1 cellular context compared by ENCODE assay signal in the genomic region with DNA sequence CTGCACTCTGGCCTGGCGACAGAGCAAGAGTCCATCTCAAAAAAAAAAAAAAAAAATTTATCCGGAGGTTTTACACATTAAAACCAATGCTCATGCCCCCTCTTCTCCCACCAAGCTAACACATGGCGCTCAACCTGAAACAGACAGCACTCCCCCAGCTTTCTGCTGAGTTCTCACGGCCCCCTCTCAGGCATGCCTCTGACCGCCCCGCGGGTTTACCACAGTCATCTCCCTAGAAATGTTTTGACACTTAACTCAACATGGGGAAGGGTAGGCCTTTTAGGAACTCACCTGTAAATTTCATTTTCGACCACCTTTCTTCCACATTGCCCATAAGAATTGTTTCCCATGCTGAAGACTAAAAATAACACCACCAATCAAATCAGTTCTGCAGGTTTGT.
TF ChIP-seq lines count a peak whose summit lies in the region.

No MANE protein-coding gene starts in this region.

TF ChIP-seq in GM12878, 131 proteins besides CTCF, POLR2A, EP300 and RAD21 (continued from another document):
- TF ChIP-seq, protein P1, sequence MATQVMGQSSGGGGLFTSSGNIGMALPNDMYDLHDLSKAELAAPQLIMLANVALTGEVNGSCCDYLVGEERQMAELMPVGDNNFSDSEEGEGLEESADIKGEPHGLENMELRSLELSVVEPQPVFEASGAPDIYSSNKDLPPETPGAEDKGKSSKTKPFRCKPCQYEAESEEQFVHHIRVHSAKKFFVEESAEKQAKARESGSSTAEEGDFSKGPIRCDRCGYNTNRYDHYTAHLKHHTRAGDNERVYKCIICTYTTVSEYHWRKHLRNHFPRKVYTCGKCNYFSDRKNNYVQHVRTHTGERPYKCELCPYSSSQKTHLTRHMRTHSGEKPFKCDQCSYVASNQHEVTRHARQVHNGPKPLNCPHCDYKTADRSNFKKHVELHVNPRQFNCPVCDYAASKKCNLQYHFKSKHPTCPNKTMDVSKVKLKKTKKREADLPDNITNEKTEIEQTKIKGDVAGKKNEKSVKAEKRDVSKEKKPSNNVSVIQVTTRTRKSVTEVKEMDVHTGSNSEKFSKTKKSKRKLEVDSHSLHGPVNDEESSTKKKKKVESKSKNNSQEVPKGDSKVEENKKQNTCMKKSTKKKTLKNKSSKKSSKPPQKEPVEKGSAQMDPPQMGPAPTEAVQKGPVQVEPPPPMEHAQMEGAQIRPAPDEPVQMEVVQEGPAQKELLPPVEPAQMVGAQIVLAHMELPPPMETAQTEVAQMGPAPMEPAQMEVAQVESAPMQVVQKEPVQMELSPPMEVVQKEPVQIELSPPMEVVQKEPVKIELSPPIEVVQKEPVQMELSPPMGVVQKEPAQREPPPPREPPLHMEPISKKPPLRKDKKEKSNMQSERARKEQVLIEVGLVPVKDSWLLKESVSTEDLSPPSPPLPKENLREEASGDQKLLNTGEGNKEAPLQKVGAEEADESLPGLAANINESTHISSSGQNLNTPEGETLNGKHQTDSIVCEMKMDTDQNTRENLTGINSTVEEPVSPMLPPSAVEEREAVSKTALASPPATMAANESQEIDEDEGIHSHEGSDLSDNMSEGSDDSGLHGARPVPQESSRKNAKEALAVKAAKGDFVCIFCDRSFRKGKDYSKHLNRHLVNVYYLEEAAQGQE (IDR thresholded peaks at IDR 0.05; ENCODE audit: low read depth, low read length): no peak
- no peak for TF ChIP-seq MYC (IDR thresholded peaks at IDR 0.05; ENCODE audit: insufficient read depth, insufficient read length, insufficient replicate concordance, low read length, severe bottlenecking)
- no peak for TF ChIP-seq POLR2AphosphoS5 (IDR thresholded peaks at IDR 0.05; ENCODE audit: low read length)
- TF ChIP-seq, protein P2, sequence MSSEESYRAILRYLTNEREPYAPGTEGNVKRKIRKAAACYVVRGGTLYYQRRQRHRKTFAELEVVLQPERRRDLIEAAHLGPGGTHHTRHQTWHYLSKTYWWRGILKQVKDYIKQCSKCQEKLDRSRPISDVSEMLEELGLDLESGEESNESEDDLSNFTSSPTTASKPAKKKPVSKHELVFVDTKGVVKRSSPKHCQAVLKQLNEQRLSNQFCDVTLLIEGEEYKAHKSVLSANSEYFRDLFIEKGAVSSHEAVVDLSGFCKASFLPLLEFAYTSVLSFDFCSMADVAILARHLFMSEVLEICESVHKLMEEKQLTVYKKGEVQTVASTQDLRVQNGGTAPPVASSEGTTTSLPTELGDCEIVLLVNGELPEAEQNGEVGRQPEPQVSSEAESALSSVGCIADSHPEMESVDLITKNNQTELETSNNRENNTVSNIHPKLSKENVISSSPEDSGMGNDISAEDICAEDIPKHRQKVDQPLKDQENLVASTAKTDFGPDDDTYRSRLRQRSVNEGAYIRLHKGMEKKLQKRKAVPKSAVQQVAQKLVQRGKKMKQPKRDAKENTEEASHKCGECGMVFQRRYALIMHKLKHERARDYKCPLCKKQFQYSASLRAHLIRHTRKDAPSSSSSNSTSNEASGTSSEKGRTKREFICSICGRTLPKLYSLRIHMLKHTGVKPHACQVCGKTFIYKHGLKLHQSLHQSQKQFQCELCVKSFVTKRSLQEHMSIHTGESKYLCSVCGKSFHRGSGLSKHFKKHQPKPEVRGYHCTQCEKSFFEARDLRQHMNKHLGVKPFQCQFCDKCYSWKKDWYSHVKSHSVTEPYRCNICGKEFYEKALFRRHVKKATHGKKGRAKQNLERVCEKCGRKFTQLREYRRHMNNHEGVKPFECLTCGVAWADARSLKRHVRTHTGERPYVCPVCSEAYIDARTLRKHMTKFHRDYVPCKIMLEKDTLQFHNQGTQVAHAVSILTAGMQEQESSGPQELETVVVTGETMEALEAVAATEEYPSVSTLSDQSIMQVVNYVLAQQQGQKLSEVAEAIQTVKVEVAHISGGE (CRISPR knock-in tag; IDR thresholded peaks at IDR 0.05): no peak
- TF ChIP-seq, protein P3, sequence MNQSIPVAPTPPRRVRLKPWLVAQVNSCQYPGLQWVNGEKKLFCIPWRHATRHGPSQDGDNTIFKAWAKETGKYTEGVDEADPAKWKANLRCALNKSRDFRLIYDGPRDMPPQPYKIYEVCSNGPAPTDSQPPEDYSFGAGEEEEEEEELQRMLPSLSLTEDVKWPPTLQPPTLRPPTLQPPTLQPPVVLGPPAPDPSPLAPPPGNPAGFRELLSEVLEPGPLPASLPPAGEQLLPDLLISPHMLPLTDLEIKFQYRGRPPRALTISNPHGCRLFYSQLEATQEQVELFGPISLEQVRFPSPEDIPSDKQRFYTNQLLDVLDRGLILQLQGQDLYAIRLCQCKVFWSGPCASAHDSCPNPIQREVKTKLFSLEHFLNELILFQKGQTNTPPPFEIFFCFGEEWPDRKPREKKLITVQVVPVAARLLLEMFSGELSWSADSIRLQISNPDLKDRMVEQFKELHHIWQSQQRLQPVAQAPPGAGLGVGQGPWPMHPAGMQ (IDR thresholded peaks at IDR 0.05; ENCODE audit: borderline replicate concordance): no peak
- TF ChIP-seq SMC3 (IDR thresholded peaks at IDR 0.05; ENCODE audit: borderline replicate concordance, low read length): no peak
- no peak for TF ChIP-seq DPF2 (IDR thresholded peaks at IDR 0.05)
- TF ChIP-seq, protein P4, sequence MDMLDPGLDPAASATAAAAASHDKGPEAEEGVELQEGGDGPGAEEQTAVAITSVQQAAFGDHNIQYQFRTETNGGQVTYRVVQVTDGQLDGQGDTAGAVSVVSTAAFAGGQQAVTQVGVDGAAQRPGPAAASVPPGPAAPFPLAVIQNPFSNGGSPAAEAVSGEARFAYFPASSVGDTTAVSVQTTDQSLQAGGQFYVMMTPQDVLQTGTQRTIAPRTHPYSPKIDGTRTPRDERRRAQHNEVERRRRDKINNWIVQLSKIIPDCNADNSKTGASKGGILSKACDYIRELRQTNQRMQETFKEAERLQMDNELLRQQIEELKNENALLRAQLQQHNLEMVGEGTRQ (IDR thresholded peaks at IDR 0.05; ENCODE audit: borderline replicate concordance, low read depth, low read length): no peak
- TF ChIP-seq, protein P5, sequence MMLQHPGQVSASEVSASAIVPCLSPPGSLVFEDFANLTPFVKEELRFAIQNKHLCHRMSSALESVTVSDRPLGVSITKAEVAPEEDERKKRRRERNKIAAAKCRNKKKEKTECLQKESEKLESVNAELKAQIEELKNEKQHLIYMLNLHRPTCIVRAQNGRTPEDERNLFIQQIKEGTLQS (IDR thresholded peaks at IDR 0.05; ENCODE audit: borderline replicate concordance, extremely low read depth, low read depth, low read length): no peak
- no peak for TF ChIP-seq ZSCAN29 (IDR thresholded peaks at IDR 0.05)
- TF ChIP-seq, protein P6, sequence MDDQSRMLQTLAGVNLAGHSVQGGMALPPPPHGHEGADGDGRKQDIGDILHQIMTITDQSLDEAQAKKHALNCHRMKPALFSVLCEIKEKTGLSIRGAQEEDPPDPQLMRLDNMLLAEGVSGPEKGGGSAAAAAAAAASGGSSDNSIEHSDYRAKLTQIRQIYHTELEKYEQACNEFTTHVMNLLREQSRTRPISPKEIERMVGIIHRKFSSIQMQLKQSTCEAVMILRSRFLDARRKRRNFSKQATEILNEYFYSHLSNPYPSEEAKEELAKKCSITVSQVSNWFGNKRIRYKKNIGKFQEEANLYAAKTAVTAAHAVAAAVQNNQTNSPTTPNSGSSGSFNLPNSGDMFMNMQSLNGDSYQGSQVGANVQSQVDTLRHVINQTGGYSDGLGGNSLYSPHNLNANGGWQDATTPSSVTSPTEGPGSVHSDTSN (IDR thresholded peaks at IDR 0.05; ENCODE audit: insufficient replicate concordance, low read depth, low read length): no peak
